1 cellular context compared by ENCODE assay signal in the genomic region with DNA sequence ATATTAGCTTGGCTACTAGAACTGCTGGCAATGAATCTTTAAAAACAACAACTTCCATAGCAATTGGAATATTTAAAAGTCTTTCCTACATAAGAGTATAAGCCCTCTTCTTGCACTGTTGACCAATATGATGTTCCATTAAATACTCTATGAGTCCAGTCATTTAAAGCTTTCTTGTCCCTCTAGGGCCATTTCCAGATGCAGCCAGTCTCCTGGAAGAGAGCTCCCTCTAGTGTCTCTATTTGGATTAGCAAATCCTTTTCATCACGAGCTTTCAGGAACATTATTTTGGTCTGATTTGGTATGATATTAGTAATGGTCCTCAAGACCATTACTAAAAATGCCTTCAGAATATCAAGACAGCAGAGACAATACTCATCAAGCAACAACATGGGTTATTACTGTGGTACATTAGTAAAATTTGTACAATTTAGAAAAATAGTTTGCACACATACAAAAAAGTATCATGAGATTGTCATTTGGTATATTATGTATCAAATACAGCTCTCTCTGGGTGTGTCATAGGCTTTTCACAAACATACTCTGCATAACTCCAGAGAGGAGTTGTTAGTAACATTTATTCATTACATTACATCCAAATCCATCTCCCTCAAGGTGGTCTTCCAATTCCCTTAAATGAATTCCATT.
TF ChIP-seq lines count a peak whose summit lies in the region.

No MANE protein-coding gene starts in this region.

TF ChIP-seq in SK-N-SH treated with all-trans-retinoic acid at 6 μM for 48 hours, 23 proteins besides CTCF, POLR2A, EP300 and RAD21 (continued from another document):
- TF ChIP-seq, protein P1, sequence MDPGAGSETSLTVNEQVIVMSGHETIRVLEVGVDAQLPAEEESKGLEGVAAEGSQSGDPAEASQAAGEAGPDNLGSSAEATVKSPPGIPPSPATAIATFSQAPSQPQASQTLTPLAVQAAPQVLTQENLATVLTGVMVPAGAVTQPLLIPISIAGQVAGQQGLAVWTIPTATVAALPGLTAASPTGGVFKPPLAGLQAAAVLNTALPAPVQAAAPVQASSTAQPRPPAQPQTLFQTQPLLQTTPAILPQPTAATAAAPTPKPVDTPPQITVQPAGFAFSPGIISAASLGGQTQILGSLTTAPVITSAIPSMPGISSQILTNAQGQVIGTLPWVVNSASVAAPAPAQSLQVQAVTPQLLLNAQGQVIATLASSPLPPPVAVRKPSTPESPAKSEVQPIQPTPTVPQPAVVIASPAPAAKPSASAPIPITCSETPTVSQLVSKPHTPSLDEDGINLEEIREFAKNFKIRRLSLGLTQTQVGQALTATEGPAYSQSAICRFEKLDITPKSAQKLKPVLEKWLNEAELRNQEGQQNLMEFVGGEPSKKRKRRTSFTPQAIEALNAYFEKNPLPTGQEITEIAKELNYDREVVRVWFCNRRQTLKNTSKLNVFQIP (CRISPR knock-in tag; IDR thresholded peaks at IDR 0.05; ENCODE audit: borderline replicate concordance, low read depth): no peak
- TF ChIP-seq TOX (CRISPR knock-in tag; IDR thresholded peaks at IDR 0.05; ENCODE audit: borderline replicate concordance) (no peak), ISL1 (CRISPR knock-in tag; IDR thresholded peaks at IDR 0.05) (no peak), ARNTL (CRISPR knock-in tag; IDR thresholded peaks at IDR 0.05; ENCODE audit: borderline replicate concordance, low read depth) (no peak), ESRRG (CRISPR knock-in tag; IDR thresholded peaks at IDR 0.05) (no peak), PPARA (CRISPR knock-in tag; IDR thresholded peaks at IDR 0.05; ENCODE audit: borderline replicate concordance) (no peak), GLIS3 (CRISPR knock-in tag; IDR thresholded peaks at IDR 0.05) (no peak), ZNF565 (CRISPR knock-in tag; conservative IDR thresholded peaks at IDR 0.05; ENCODE audit: low read depth) (no peak), CSDC2 (CRISPR knock-in tag; IDR thresholded peaks at IDR 0.05) (no peak)
